ENCODE assay signal across 8 cellular contexts in genomic region chr1:21573971-21574458, GRCh38.
A peak's percentile ranks its signal among the peaks of the same experiment; 100 is the strongest.
DNase-seq lines count a peak whose midpoint lies in the region; ATAC-seq, FAIRE-seq and TF ChIP-seq lines count a peak whose summit lies in the region.

No MANE protein-coding gene starts in this region.

- peak overlapping the region; percentile 25 for H3K4me3 ChIP-seq in left ventricle myocardium inferior

- H3K9me3 Mint-ChIP-seq in activated naive CD4-positive, alpha-beta T cell treated with anti-CD3 and anti-CD28 coated beads, Interleukin-2, amount 50 U/mL, for 72 hours, result no peaks in the 10 kb centered on the region

- H3K27ac Mint-ChIP-seq in activated naive CD4-positive, alpha-beta T cell treated with anti-CD3 and anti-CD28 coated beads, Interleukin-2, amount 50 U/mL, for 72 hours, result no peak overlapping the region

- FAIRE-seq in GM18507 (lab: Jason Lieb, UNC), result peak; percentile 44

- DNase-seq in ACHN (peak; percentile 36), GM18507 (ENCODE audit: extremely low spot score, insufficient read length, low read depth) (no peak), NCI-H2196 (lab: John Stamatoyannopoulos, UW; ENCODE audit: unreplicated experiment) (peak; percentile 96), left ventricle myocardium inferior (peak; percentile 86), renal cortical epithelial cell (ENCODE audit: low read depth) (peak; percentile 81), MV-4-11 (lab: John Stamatoyannopoulos, UW) (no peak)
- DNase-seq in activated naive CD4-positive, alpha-beta T cell treated with anti-CD3 and anti-CD28 coated beads, Interleukin-2, amount 50 U/mL, for 72 hours (ENCODE audit: low spot score in 2 of 2), result peak in 1 of 2 donors; percentile 34

- ATAC-seq in activated naive CD4-positive, alpha-beta T cell treated with anti-CD3 and anti-CD28 coated beads, Interleukin-2, amount 50 U/mL, for 72 hours, result peak; percentile 41 to 71
- ATAC-seq in GM19467 (IDR thresholded peaks at IDR 0.05; ENCODE audit: unreplicated experiment), result no peak

- in situ Hi-C loops in ACHN (cut with HindIII; ENCODE audit: low pct_ligation_motif_present, low pct_unique_long_range_greater_than_20kb, low sequenced_read_pairs), result no loop called here

- H3K36me3 Mint-ChIP-seq in activated naive CD4-positive, alpha-beta T cell treated with anti-CD3 and anti-CD28 coated beads, Interleukin-2, amount 50 U/mL, for 72 hours, result no peaks in the 10 kb centered on the region

- peak overlapping the region; percentile 95 for H3K27ac ChIP-seq in left ventricle myocardium inferior (replicated peaks)

- intact Hi-C loops in left ventricle myocardium inferior (cut with micrococcal nuclease), result loop anchor here (10.0 kb wide), 1 partner anchor 59 kb away; no protein-coding TSS in a partner anchor

- no peaks in the 10 kb centered on the region for H3K36me3 ChIP-seq in left ventricle myocardium inferior

- no peaks in the 10 kb centered on the region for H3K9me3 ChIP-seq in left ventricle myocardium inferior (replicated peaks)

- TF ChIP-seq CTCF in left ventricle myocardium inferior (IDR thresholded peaks at IDR 0.05; ENCODE audit: borderline replicate concordance), result peak; percentile 79

- H3K27me3 ChIP-seq in left ventricle myocardium inferior (ENCODE audit: low read depth), result no peaks in the 10 kb centered on the region

- peaks cover 24% of the 10 kb centered on the region for H3K4me1 ChIP-seq in left ventricle myocardium inferior

Comparison
In these comparisons a context has a peak if more than half of its experiments do, and no peak if none do; other contexts are left out.
1. DNase-seq: peak in ACHN (single experiment), NCI-H2196 (single experiment), left ventricle myocardium inferior (single experiment) and renal cortical epithelial cell (single experiment); none in GM18507 (single experiment) and MV-4-11 (single experiment).